Comparison of ENCODE assay signal across 10 cellular contexts in genomic region chr11:102546923-102547471, GRCh38. TPM values are rescaled to one million over a fixed set of nuclear protein-coding genes. Genes with fewer than 3 reads are reported as not detected.
DNase-seq lines count a peak whose midpoint lies in the region; ATAC-seq and FAIRE-seq lines count a peak whose summit lies in the region.
"Had no signal": no experiment of that assay in that cellular context is flagged by ENCODE, and none has a peak within 500 bp of the region (broad histone marks: within the 10 kb centered on the region; RNA-seq: fewer than 3 reads in every experiment).

No MANE protein-coding gene starts in this region.

- CTCF ChIA-PET in CD4-positive, alpha-beta memory T cell (lab: Charles Lee; ENCODE audit: partially characterized antibody), result interaction anchor here (1.2 kb wide), 1 partner anchor 12 kb away, joined by 3 read pairs; no protein-coding TSS in a partner anchor

- peak; percentile 75 for FAIRE-seq in GM19239 (lab: Jason Lieb, UNC)

- no peaks in the 10 kb centered on the region for H3K4me1 ChIP-seq in CD4-positive, alpha-beta memory T cell (ENCODE audit: insufficient read depth, low read length)

- H3K27me3 ChIP-seq in CD4-positive, alpha-beta memory T cell (ENCODE audit: insufficient read depth, low read length), result no peaks in the 10 kb centered on the region

- peaks cover 0 to 6% of the 10 kb centered on the region in 2 donors for H3K27me3 Mint-ChIP-seq in CD4-positive, alpha-beta memory T cell
- no peaks in the 10 kb centered on the region for H3K27me3 Mint-ChIP-seq in activated T-helper 1 cell treated with anti-CD3 and anti-CD28 coated beads, Interleukin-12 subunit alpha, Interleukin-12 subunit beta, Interleukin-2, Interleukin-4 antibody, amounts not matched to agents 30 ng/mL and 10 ng/mL and 1 ng/mL, durations not matched to agents 14 hours and 24 hours and 36 hours (ENCODE audit: insufficient read depth)

- POLR2A ChIA-PET in CD4-positive, alpha-beta memory T cell (lab: Charles Lee; ENCODE audit: partially characterized antibody), result no interaction called here

- H3K4me3 Mint-ChIP-seq in CD4-positive, alpha-beta memory T cell, result no peak overlapping the region
- no peak overlapping the region for H3K4me3 Mint-ChIP-seq in activated T-helper 1 cell treated with anti-CD3 and anti-CD28 coated beads, Interleukin-12 subunit alpha, Interleukin-12 subunit beta, Interleukin-2, Interleukin-4 antibody, amounts not matched to agents 30 ng/mL and 10 ng/mL and 1 ng/mL, durations not matched to agents 14 hours and 24 hours and 36 hours

- DNase-seq in AML-193 (lab: John Stamatoyannopoulos, UW) (peak; percentile 34 to 39), GM19239 (ENCODE audit: insufficient read length, low spot score) (no peak), NOMO-1 (lab: John Stamatoyannopoulos, UW; ENCODE audit: unreplicated experiment in 2 of 2) (peak; percentile 68 to 94), C1 segment of cervical spinal cord (lab: John Stamatoyannopoulos, UW) (no peak), left lobe of liver (ENCODE audit: low spot score) (no peak)
- no peak for DNase-seq in CD4-positive, alpha-beta memory T cell
- DNase-seq in activated T-helper 1 cell treated with anti-CD3 and anti-CD28 coated beads, Interleukin-12 subunit alpha, Interleukin-12 subunit beta, Interleukin-2, Interleukin-4 antibody, amounts not matched to agents 30 ng/mL and 10 ng/mL and 1 ng/mL, durations not matched to agents 14 hours and 24 hours and 36 hours (ENCODE audit: low spot score), result no peak
- DNase-seq: activated CD4-positive, CD25-positive, alpha-beta regulatory T cell; stimulated activated CD4-positive, alpha-beta T cell treated with anti-CD3 and anti-CD28 coated beads, Interleukin-4, amount 100 ng/mL, for 1 hour had no signal

- H3K27ac Mint-ChIP-seq in CD4-positive, alpha-beta memory T cell, result peak overlapping the region in 1 of 7 donors; percentile 52
- H3K27ac Mint-ChIP-seq in activated T-helper 1 cell treated with anti-CD3 and anti-CD28 coated beads, Interleukin-12 subunit alpha, Interleukin-12 subunit beta, Interleukin-2, Interleukin-4 antibody, amounts not matched to agents 30 ng/mL and 10 ng/mL and 1 ng/mL, durations not matched to agents 14 hours and 24 hours and 36 hours, result no peak overlapping the region

- no peaks in the 10 kb centered on the region for H3K36me3 ChIP-seq in CD4-positive, alpha-beta memory T cell (ENCODE audit: insufficient read depth, low read length)

- H3K9me3 Mint-ChIP-seq in CD4-positive, alpha-beta memory T cell, result no peaks in the 10 kb centered on the region
- H3K9me3 Mint-ChIP-seq in activated T-helper 1 cell treated with anti-CD3 and anti-CD28 coated beads, Interleukin-12 subunit alpha, Interleukin-12 subunit beta, Interleukin-2, Interleukin-4 antibody, amounts not matched to agents 30 ng/mL and 10 ng/mL and 1 ng/mL, durations not matched to agents 14 hours and 24 hours and 36 hours, result no peaks in the 10 kb centered on the region

- no peaks in the 10 kb centered on the region for H3K9me3 ChIP-seq in CD4-positive, alpha-beta memory T cell (ENCODE audit: control insufficient read depth in 1 of 2, low read length in 2 of 2)

- H3K4me1 Mint-ChIP-seq in CD4-positive, alpha-beta memory T cell, result peaks cover 0 to 3% (median 0%) of the 10 kb centered on the region in 4 donors
- H3K4me1 Mint-ChIP-seq in activated T-helper 1 cell treated with anti-CD3 and anti-CD28 coated beads, Interleukin-12 subunit alpha, Interleukin-12 subunit beta, Interleukin-2, Interleukin-4 antibody, amounts not matched to agents 30 ng/mL and 10 ng/mL and 1 ng/mL, durations not matched to agents 14 hours and 24 hours and 36 hours (ENCODE audit: low read depth), result peaks cover 5% of the 10 kb centered on the region

- ATAC-seq in HG02973 (IDR thresholded peaks at IDR 0.05; ENCODE audit: unreplicated experiment) (peak; percentile 68), left lobe of liver (no peak)

- no peak overlapping the region for H3K27ac ChIP-seq in CD4-positive, alpha-beta memory T cell (ENCODE audit: low read depth, low read length)

- H3K36me3 Mint-ChIP-seq in CD4-positive, alpha-beta memory T cell, result no peaks in the 10 kb centered on the region
- H3K36me3 Mint-ChIP-seq in activated T-helper 1 cell treated with anti-CD3 and anti-CD28 coated beads, Interleukin-12 subunit alpha, Interleukin-12 subunit beta, Interleukin-2, Interleukin-4 antibody, amounts not matched to agents 30 ng/mL and 10 ng/mL and 1 ng/mL, durations not matched to agents 14 hours and 24 hours and 36 hours (ENCODE audit: low read depth), result no peaks in the 10 kb centered on the region

- no peak overlapping the region for H3K4me3 ChIP-seq in CD4-positive, alpha-beta memory T cell (ENCODE audit: low read length in 2 of 2)

- intact Hi-C loops in CD4-positive, alpha-beta memory T cell (cut with micrococcal nuclease), result no loop called here
- intact Hi-C loops in activated T-helper 1 cell treated with anti-CD3 and anti-CD28 coated beads, Interleukin-12 subunit alpha, Interleukin-12 subunit beta, Interleukin-2, Interleukin-4 antibody, amounts not matched to agents 30 ng/mL and 10 ng/mL and 1 ng/mL, durations not matched to agents 14 hours and 24 hours and 36 hours (cut with micrococcal nuclease), result no loop called here

RNA-seq across cellular contexts. Expression of gene MMP7, which starts 16.4 kb away (rescaled TPM):
- not detected for total RNA-seq in CD4-positive, alpha-beta memory T cell
- polyA plus RNA-seq in CD4-positive, alpha-beta memory T cell, result not detected
- not detected in 2 replicates for total RNA-seq in activated T-helper 1 cell treated with anti-CD3 and anti-CD28 coated beads, Interleukin-12 subunit alpha, Interleukin-12 subunit beta, Interleukin-2, Interleukin-4 antibody, amounts not matched to agents 30 ng/mL and 10 ng/mL and 1 ng/mL, durations not matched to agents 14 hours and 24 hours and 36 hours
- 1.5 TPM for total RNA-seq in left lobe of liver

Comparison
In these comparisons a context has a peak if more than half of its experiments do, and no peak if none do; other contexts are left out.
1. DNase-seq: peak in AML-193 (2 of 2) and NOMO-1 (2 of 2); none in GM19239 (single experiment), C1 segment of cervical spinal cord (0 of 14), CD4-positive, alpha-beta memory T cell (0 of 5), activated T-helper 1 cell treated with anti-CD3 and anti-CD28 coated beads, Interleukin-12 subunit alpha, Interleukin-12 subunit beta, Interleukin-2, Interleukin-4 antibody, amounts not matched to agents 30 ng/mL and 10 ng/mL and 1 ng/mL, durations not matched to agents 14 hours and 24 hours and 36 hours (single experiment) and left lobe of liver (single experiment).